1 cellular context compared by ENCODE assay signal in genomic region chr20:19964289-19965263, GRCh38.
A peak's percentile ranks its signal among the peaks of the same experiment; 100 is the strongest.
TF ChIP-seq lines count a peak whose summit lies in the region.

No MANE protein-coding gene starts in this region.

TF ChIP-seq in HepG2, 621 proteins besides CTCF, POLR2A, EP300 and RAD21 (continued from another document and continues in another):
- TF ChIP-seq CEBPZ (IDR thresholded peaks at IDR 0.05; ENCODE audit: low read length): no peak
- peak; percentile 99 for TF ChIP-seq ZNF616 (CRISPR knock-in tag; IDR thresholded peaks at IDR 0.05; ENCODE audit: low read depth)
- TF ChIP-seq TFE3 (CRISPR knock-in tag; IDR thresholded peaks at IDR 0.05): peak; percentile 100
- peak; percentile 93 for TF ChIP-seq RBAK (CRISPR knock-in tag; IDR thresholded peaks at IDR 0.05)
- no peak for TF ChIP-seq PLRG1 (conservative IDR thresholded peaks at IDR 0.05)
- TF ChIP-seq ZNF318 (CRISPR knock-in tag; IDR thresholded peaks at IDR 0.05): peak; percentile 100
- TF ChIP-seq PREB (CRISPR knock-in tag; IDR thresholded peaks at IDR 0.05): peak; percentile 79; the same call in 1 of the 2 replicates
- TF ChIP-seq NFRKB (IDR thresholded peaks at IDR 0.05): no peak
- TF ChIP-seq ZNF335 (CRISPR knock-in tag; IDR thresholded peaks at IDR 0.05): peak; percentile 97
- peak; percentile 93 for TF ChIP-seq NR2C2 (CRISPR knock-in tag; IDR thresholded peaks at IDR 0.05; ENCODE audit: borderline replicate concordance)
- peak; percentile 91 for TF ChIP-seq ATF3 (CRISPR knock-in tag; IDR thresholded peaks at IDR 0.05)
- TF ChIP-seq CAMTA2 (CRISPR knock-in tag; IDR thresholded peaks at IDR 0.05; ENCODE audit: borderline replicate concordance): peak; percentile 90; the same call in 1 of the 2 replicates
- peak; percentile 96 for TF ChIP-seq ATRX (CRISPR knock-in tag; IDR thresholded peaks at IDR 0.05; ENCODE audit: borderline replicate concordance)
- peak; percentile 100 for TF ChIP-seq ZNF331 (CRISPR knock-in tag; IDR thresholded peaks at IDR 0.05)
- no peak for TF ChIP-seq SRF (IDR thresholded peaks at IDR 0.05; ENCODE audit: low read depth, low read length)
- TF ChIP-seq USF2 (IDR thresholded peaks at IDR 0.05; ENCODE audit: low read depth, low read length): no peak
- peak; percentile 79 for TF ChIP-seq USF2 (CRISPR knock-in tag; IDR thresholded peaks at IDR 0.05; ENCODE audit: borderline replicate concordance)
- peak; percentile 100 for TF ChIP-seq ZNF607 (CRISPR knock-in tag; IDR thresholded peaks at IDR 0.05; ENCODE audit: borderline replicate concordance)
- peak; percentile 100 for TF ChIP-seq BRCA1 (CRISPR knock-in tag; IDR thresholded peaks at IDR 0.05)
- TF ChIP-seq MED1 (CRISPR knock-in tag; IDR thresholded peaks at IDR 0.05): peak; percentile 100
- no peak for TF ChIP-seq ARNT (IDR thresholded peaks at IDR 0.05)
- peak; percentile 98 for TF ChIP-seq HNF4G (IDR thresholded peaks at IDR 0.05; ENCODE audit: borderline replicate concordance, low read depth, low read length)
- TF ChIP-seq HNF4G (CRISPR knock-in tag; IDR thresholded peaks at IDR 0.05; ENCODE audit: borderline replicate concordance, low read depth): peak; percentile 99
- TF ChIP-seq PRPF4 (IDR thresholded peaks at IDR 0.05; ENCODE audit: low read depth, low read length, poor library complexity, severe bottlenecking): no peak
- TF ChIP-seq BATF2 (CRISPR knock-in tag; IDR thresholded peaks at IDR 0.05): peak; percentile 100
- peak; percentile 99; the same call in 1 of the 2 replicates for TF ChIP-seq LBX2 (CRISPR knock-in tag; IDR thresholded peaks at IDR 0.05; ENCODE audit: borderline replicate concordance)
- 0 out of 2 replicates have a peak, but pooled peaks have one; percentile 34 for TF ChIP-seq GTF2F1 (IDR thresholded peaks at IDR 0.05; ENCODE audit: low read length)
- TF ChIP-seq ZXDC (CRISPR knock-in tag; IDR thresholded peaks at IDR 0.05): peak; percentile 98
- TF ChIP-seq SPEN (CRISPR knock-in tag; IDR thresholded peaks at IDR 0.05; ENCODE audit: low read depth): peak; percentile 99
- TF ChIP-seq MAFK (conservative IDR thresholded peaks at IDR 0.05 in 1 of 2, IDR thresholded peaks at IDR 0.05 in 1 of 2; ENCODE audit: low read length in 2 of 2): 0 out of 4 replicates have a peak, but pooled peaks of 1 of the 2 experiments have one; percentile 0
- peak; percentile 95 for TF ChIP-seq TMF1 (CRISPR knock-in tag; IDR thresholded peaks at IDR 0.05; ENCODE audit: low read depth)
- TF ChIP-seq ZNF496 (CRISPR knock-in tag; IDR thresholded peaks at IDR 0.05; ENCODE audit: insufficient replicate concordance): peak; percentile 78
- TF ChIP-seq ZNF580 (CRISPR knock-in tag; IDR thresholded peaks at IDR 0.05; ENCODE audit: borderline replicate concordance, low read depth): peak; percentile 100
- TF ChIP-seq NFE2L2 (IDR thresholded peaks at IDR 0.05; ENCODE audit: low read length): no peak
- TF ChIP-seq ZKSCAN1 (IDR thresholded peaks at IDR 0.05; ENCODE audit: low read length): peak; percentile 64
